Comparison of ENCODE assay signal across 20 cellular contexts in genomic region chr3:78913711-78914110, GRCh38.
"Had no signal": no experiment of that assay in that cellular context is flagged by ENCODE, and none has a peak within 500 bp of the region (broad histone marks: within the 10 kb centered on the region; RNA-seq: fewer than 3 reads in every experiment).

No MANE protein-coding gene starts in this region.

- H3K27ac ChIP-seq: cardiac muscle cell, esophagus muscularis mucosa, sigmoid colon, testis, upper lobe of left lung had no signal

- H3K36me3 ChIP-seq: cardiac muscle cell, esophagus muscularis mucosa, sigmoid colon, upper lobe of left lung had no signal

- H3K27ac Mint-ChIP-seq: activated CD4-positive, alpha-beta memory T cell treated with anti-CD3 and anti-CD28 coated beads for 36 hours; activated CD4-positive, alpha-beta T cell treated with anti-CD3 and anti-CD28 coated beads for 36 hours; activated naive CD8-positive, alpha-beta T cell treated with anti-CD3 and anti-CD28 coated beads, Interleukin-2, amount 10 ng/mL, durations not matched to agents 7 days and 5 days; activated T-helper 2 cell treated with anti-CD3 and anti-CD28 coated beads, Interferon-gamma antibody, Interleukin-2, Interleukin-4, amounts not matched to agents 10 μg/mL and 5 μg/mL and 100 μg/mL, durations not matched to agents 14 hours and 24 hours and 36 hours; dendritic cell treated with granulocyte-macrophage colony-stimulating factor and Interleukin-4, amounts not matched to agents 40 ng/mL and 50 ng/mL, for 4 days; memory B cell; natural killer cell; stimulated activated effector memory CD8-positive, alpha-beta T cell treated with anti-CD3 and anti-CD28 coated beads, Interleukin-12 subunit alpha, Interleukin-12 subunit beta, amount 100 ng/mL, for 72 hours had no signal

- DNase-seq: activated CD4-positive, alpha-beta memory T cell treated with anti-CD3 and anti-CD28 coated beads for 36 hours; activated CD4-positive, alpha-beta T cell treated with anti-CD3 and anti-CD28 coated beads for 36 hours; activated naive CD4-positive, alpha-beta T cell treated with Interleukin-2 at 50 U/mL for 16 hours; activated naive CD8-positive, alpha-beta T cell treated with anti-CD3 and anti-CD28 coated beads, Interleukin-2, amount 10 ng/mL, durations not matched to agents 7 days and 5 days; amygdala; effector CD8-positive, alpha-beta T cell; natural killer cell; nucleus accumbens; posterior cingulate gyrus; sigmoid colon; stimulated activated CD4-positive, alpha-beta T cell treated with anti-CD3 and anti-CD28 coated beads, Interleukin-4, amount 100 ng/mL, for 24 hours; testis; upper lobe of left lung had no signal

- H3K9me3 Mint-ChIP-seq: activated naive CD8-positive, alpha-beta T cell treated with anti-CD3 and anti-CD28 coated beads, Interleukin-2, amount 10 ng/mL, durations not matched to agents 7 days and 5 days; activated T-helper 2 cell treated with anti-CD3 and anti-CD28 coated beads, Interferon-gamma antibody, Interleukin-2, Interleukin-4, amounts not matched to agents 10 μg/mL and 5 μg/mL and 100 μg/mL, durations not matched to agents 14 hours and 24 hours and 36 hours; dendritic cell treated with granulocyte-macrophage colony-stimulating factor and Interleukin-4, amounts not matched to agents 40 ng/mL and 50 ng/mL, for 4 days had no signal

- H3K36me3 Mint-ChIP-seq: activated CD4-positive, alpha-beta memory T cell treated with anti-CD3 and anti-CD28 coated beads for 36 hours; activated naive CD8-positive, alpha-beta T cell treated with anti-CD3 and anti-CD28 coated beads, Interleukin-2, amount 10 ng/mL, durations not matched to agents 7 days and 5 days; memory B cell; natural killer cell; stimulated activated effector memory CD8-positive, alpha-beta T cell treated with anti-CD3 and anti-CD28 coated beads, Interleukin-12 subunit alpha, Interleukin-12 subunit beta, amount 100 ng/mL, for 72 hours had no signal

- FAIRE-seq: endothelial cell of umbilical vein had no signal

- H3K4me3 Mint-ChIP-seq: activated CD4-positive, alpha-beta memory T cell treated with anti-CD3 and anti-CD28 coated beads for 36 hours; activated CD4-positive, alpha-beta T cell treated with anti-CD3 and anti-CD28 coated beads for 36 hours; activated naive CD8-positive, alpha-beta T cell treated with anti-CD3 and anti-CD28 coated beads, Interleukin-2, amount 10 ng/mL, durations not matched to agents 7 days and 5 days; dendritic cell treated with granulocyte-macrophage colony-stimulating factor and Interleukin-4, amounts not matched to agents 40 ng/mL and 50 ng/mL, for 4 days; memory B cell; natural killer cell; stimulated activated effector memory CD8-positive, alpha-beta T cell treated with anti-CD3 and anti-CD28 coated beads, Interleukin-12 subunit alpha, Interleukin-12 subunit beta, amount 100 ng/mL, for 72 hours had no signal

- H3K4me1 ChIP-seq: testis, upper lobe of left lung had no signal

- H3K27me3 ChIP-seq: cardiac muscle cell, esophagus muscularis mucosa, sigmoid colon, testis, upper lobe of left lung had no signal

- H3K4me1 Mint-ChIP-seq: memory B cell; natural killer cell; stimulated activated effector memory CD8-positive, alpha-beta T cell treated with anti-CD3 and anti-CD28 coated beads, Interleukin-12 subunit alpha, Interleukin-12 subunit beta, amount 100 ng/mL, for 72 hours had no signal

- H3K27me3 Mint-ChIP-seq: activated CD4-positive, alpha-beta memory T cell treated with anti-CD3 and anti-CD28 coated beads for 36 hours; activated CD4-positive, alpha-beta T cell treated with anti-CD3 and anti-CD28 coated beads for 36 hours; activated naive CD8-positive, alpha-beta T cell treated with anti-CD3 and anti-CD28 coated beads, Interleukin-2, amount 10 ng/mL, durations not matched to agents 7 days and 5 days; dendritic cell treated with granulocyte-macrophage colony-stimulating factor and Interleukin-4, amounts not matched to agents 40 ng/mL and 50 ng/mL, for 4 days; memory B cell had no signal

- H3K4me3 ChIP-seq: cardiac muscle cell, esophagus muscularis mucosa, sigmoid colon, testis, upper lobe of left lung had no signal

- H3K9me3 ChIP-seq: esophagus muscularis mucosa, sigmoid colon, testis, upper lobe of left lung had no signal
